ENCODE assay signal across 14 cellular contexts in the genomic region with DNA sequence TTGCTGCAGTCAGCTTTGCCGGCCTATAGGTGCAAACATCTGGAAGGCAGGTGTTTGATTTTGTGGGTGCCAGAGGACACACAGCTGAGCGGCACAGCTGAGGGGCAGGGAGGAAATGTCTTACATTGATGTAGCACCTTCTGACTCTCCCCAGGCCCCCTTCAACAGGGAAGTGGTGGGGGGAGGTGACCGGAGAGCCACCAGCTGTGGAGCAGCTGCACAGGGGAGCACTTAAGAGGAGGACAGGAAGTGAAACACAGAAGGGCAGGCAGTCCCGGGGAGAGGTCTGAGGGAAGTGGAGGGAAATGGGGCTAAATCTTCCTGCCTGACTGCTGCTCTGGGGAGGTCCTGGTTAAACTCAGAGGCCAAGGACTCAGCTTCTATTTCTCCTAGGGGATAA.
DNase-seq lines count a peak whose midpoint lies in the region; ATAC-seq, FAIRE-seq and TF ChIP-seq lines count a peak whose summit lies in the region.
"Had no signal": no experiment of that assay in that cellular context is flagged by ENCODE, and none has a peak within 500 bp of the region (broad histone marks: within the 10 kb centered on the region; RNA-seq: fewer than 3 reads in every experiment).

No MANE protein-coding gene starts in this region.

- H3K9me3 ChIP-seq in OCI-LY7 (ENCODE audit: low read length) (no peaks in the 10 kb centered on the region), HepG2 (ENCODE audit: low read length) (no peaks in the 10 kb centered on the region)
- H3K9me3 ChIP-seq: SJSA1 had no signal

- intact Hi-C loops in OCI-LY7 (cut with micrococcal nuclease; ENCODE audit: unreplicated experiment) (no loop called here), sciatic nerve (cut with DNase I) (no loop called here), HepG2 (cut with micrococcal nuclease; ENCODE audit: unreplicated experiment) (no loop called here)

- no peak overlapping the region for H3K9ac ChIP-seq in HepG2 (ENCODE audit: insufficient read depth, low read depth, low read length)

- FAIRE-seq in HepG2 (lab: Jason Lieb, UNC) = no peak

- H3K27me3 ChIP-seq in HepG2 (ENCODE audit: control insufficient read depth in 1 of 2, insufficient read depth in 2 of 2, low read length in 2 of 2) = peaks cover 2 to 22% of the 10 kb centered on the region in 2 experiments; a peak in 4 of 5 replicates

- POLR2A ChIA-PET in OCI-LY7 (lab: Charles Lee) = no interaction called here
- POLR2A ChIA-PET in HepG2 (lab: Yijun Ruan, JAX) = no interaction called here

- no peak overlapping the region for H3K27ac ChIP-seq in OCI-LY7 (ENCODE audit: low read depth, low read length, poor library complexity, severe bottlenecking)
- no peak overlapping the region for H3K27ac ChIP-seq in HepG2 (ENCODE audit: extremely low read length, insufficient read depth, low read length)
- H3K27ac ChIP-seq: SJSA1 had no signal

- H2AFZ ChIP-seq in OCI-LY7 (ENCODE audit: low read length) = no peak overlapping the region; the same call in 1 of the 2 replicates
- H2AFZ ChIP-seq in HepG2 (ENCODE audit: low read length) = no peak overlapping the region

- no peak for ATAC-seq in activated naive CD8-positive, alpha-beta T cell treated with anti-CD3 and anti-CD28 coated beads, Interleukin-2, amount 50 U/mL, for 24 hours
- ATAC-seq in HG03135 (IDR thresholded peaks at IDR 0.05; ENCODE audit: unreplicated experiment) (peak; percentile 59), sciatic nerve (peak; percentile 49), GM18873 (IDR thresholded peaks at IDR 0.05; ENCODE audit: low FRiP score, unreplicated experiment) (no peak), HepG2 (no peak)
- ATAC-seq: activated CD4-positive, CD25-positive, alpha-beta regulatory T cell treated with anti-CD3 and anti-CD28 coated beads, Interleukin-2, amount 50 U/mL, for 24 hours had no signal

- H4K20me1 ChIP-seq in OCI-LY7 (ENCODE audit: insufficient read depth, low read length) (no peaks in the 10 kb centered on the region), HepG2 (ENCODE audit: insufficient read depth, low read length) (no peaks in the 10 kb centered on the region)

- BruUV-seq in OCI-LY7 (replicated peaks; lab: Mats Ljungman, UMichigan) (no TSS peak), HepG2 (replicated peaks; lab: Mats Ljungman, UMichigan) (no TSS peak)

- TF ChIP-seq EP300 in HepG2 (IDR thresholded peaks at IDR 0.05; ENCODE audit: low read depth in 2 of 2, low read length in 2 of 2) = no peak
- no peak for TF ChIP-seq EP300 in HepG2 (CRISPR knock-in tag; IDR thresholded peaks at IDR 0.05; ENCODE audit: borderline replicate concordance)

- H3K27ac Mint-ChIP-seq in activated naive CD8-positive, alpha-beta T cell treated with anti-CD3 and anti-CD28 coated beads for 36 hours = no peak overlapping the region
- no peak overlapping the region for H3K27ac Mint-ChIP-seq in activated naive CD8-positive, alpha-beta T cell treated with anti-CD3 and anti-CD28 coated beads, Interleukin-2, amount 50 U/mL, for 24 hours
- H3K27ac Mint-ChIP-seq: stimulated activated naive CD8-positive, alpha-beta T cell treated with anti-CD3 and anti-CD28 coated beads, Interleukin-15, Interleukin-2, amounts not matched to agents 100 ng/mL and 50 ng/mL, for 24 hours had no signal

- WGBS in HepG2 (ENCODE audit: low lambda C conversion rate) = 18% methylated on average over 4 of the region's 4 CpGs

- no peaks in the 10 kb centered on the region for H3K79me2 ChIP-seq in OCI-LY7 (ENCODE audit: insufficient read depth, low read depth, low read length)
- H3K79me2 ChIP-seq in HepG2 (ENCODE audit: insufficient read depth, low read length) = no peaks in the 10 kb centered on the region

- no peaks in the 10 kb centered on the region for H3K36me3 ChIP-seq in OCI-LY7 (ENCODE audit: insufficient read depth, low read length)
- H3K36me3 ChIP-seq in HepG2 (replicated peaks in 1 of 2; ENCODE audit: control insufficient read depth in 1 of 2, insufficient read depth in 2 of 2, low read length in 2 of 2) = no peaks in the 10 kb centered on the region
- H3K36me3 ChIP-seq: SJSA1 had no signal

- H3K4me3 ChIP-seq in OCI-LY7 (ENCODE audit: low read depth, low read length, poor library complexity, severe bottlenecking) (no peak overlapping the region), HepG2 (replicated peaks in 1 of 3; ENCODE audit: insufficient read depth in 1 of 3, low read depth in 2 of 3, low read length in 3 of 3) (no peak overlapping the region)
- H3K4me3 ChIP-seq: SJSA1 had no signal

- peaks cover 10% of the 10 kb centered on the region for H3K4me1 ChIP-seq in OCI-LY7 (ENCODE audit: insufficient read depth, low read length, poor library complexity, severe bottlenecking)
- no peaks in the 10 kb centered on the region for H3K4me1 ChIP-seq in HepG2 (ENCODE audit: insufficient read depth, low read length)
- H3K4me1 ChIP-seq: SJSA1 had no signal

- no peak for TF ChIP-seq RAD21 in HepG2 (CRISPR knock-in tag; IDR thresholded peaks at IDR 0.05)

- H3K9me2 ChIP-seq in OCI-LY7 (ENCODE audit: insufficient read depth, low read length) = no peaks in the 10 kb centered on the region

- H3K4me2 ChIP-seq in OCI-LY7 (ENCODE audit: low read length) = peak overlapping the region; percentile 21; the same call in 1 of the 2 replicates
- no peak overlapping the region for H3K4me2 ChIP-seq in HepG2 (ENCODE audit: low read depth, low read length)

- H3K27me3 Mint-ChIP-seq in activated naive CD8-positive, alpha-beta T cell treated with anti-CD3 and anti-CD28 coated beads for 36 hours = no peaks in the 10 kb centered on the region
- H3K27me3 Mint-ChIP-seq in activated naive CD8-positive, alpha-beta T cell treated with anti-CD3 and anti-CD28 coated beads, Interleukin-2, amount 50 U/mL, for 24 hours = no peaks in the 10 kb centered on the region

- peaks cover 4% of the 10 kb centered on the region for H3K36me3 Mint-ChIP-seq in activated naive CD8-positive, alpha-beta T cell treated with anti-CD3 and anti-CD28 coated beads for 36 hours
- H3K36me3 Mint-ChIP-seq in activated naive CD8-positive, alpha-beta T cell treated with anti-CD3 and anti-CD28 coated beads, Interleukin-2, amount 50 U/mL, for 24 hours (ENCODE audit: low read depth) = no peaks in the 10 kb centered on the region

- peaks cover 9% of the 10 kb centered on the region for H3K4me1 Mint-ChIP-seq in activated naive CD8-positive, alpha-beta T cell treated with anti-CD3 and anti-CD28 coated beads for 36 hours
- peaks cover 4% of the 10 kb centered on the region for H3K4me1 Mint-ChIP-seq in activated naive CD8-positive, alpha-beta T cell treated with anti-CD3 and anti-CD28 coated beads, Interleukin-2, amount 50 U/mL, for 24 hours

- H3K9me3 Mint-ChIP-seq in activated naive CD8-positive, alpha-beta T cell treated with anti-CD3 and anti-CD28 coated beads for 36 hours = peaks cover 2% of the 10 kb centered on the region
- H3K9me3 Mint-ChIP-seq in activated naive CD8-positive, alpha-beta T cell treated with anti-CD3 and anti-CD28 coated beads, Interleukin-2, amount 50 U/mL, for 24 hours = no peaks in the 10 kb centered on the region

- in situ Hi-C loops in HepG2 (cut with HindIII; ENCODE audit: extremely low pct_ligation_motif_present, low pct_unique_long_range_greater_than_20kb) = no loop called here

- peak overlapping the region; percentile 26 for H3K4me3 Mint-ChIP-seq in activated naive CD8-positive, alpha-beta T cell treated with anti-CD3 and anti-CD28 coated beads for 36 hours
- no peak overlapping the region for H3K4me3 Mint-ChIP-seq in activated naive CD8-positive, alpha-beta T cell treated with anti-CD3 and anti-CD28 coated beads, Interleukin-2, amount 50 U/mL, for 24 hours
- H3K4me3 Mint-ChIP-seq: stimulated activated naive CD8-positive, alpha-beta T cell treated with anti-CD3 and anti-CD28 coated beads, Interleukin-15, Interleukin-2, amounts not matched to agents 100 ng/mL and 50 ng/mL, for 24 hours had no signal

- no peak for TF ChIP-seq POLR2A in HepG2 (IDR thresholded peaks at IDR 0.05; ENCODE audit: insufficient read depth in 1 of 2, low read depth in 2 of 2, low read length in 2 of 2)

- CTCF ChIA-PET in OCI-LY7 (lab: Charles Lee; ENCODE audit: unreplicated experiment) (no interaction called here), HepG2 (lab: Yijun Ruan, JAX; ENCODE audit: low intra/inter-chr PET ratio, low total read pairs) (no interaction called here)

- DNase-seq in activated naive CD8-positive, alpha-beta T cell treated with anti-CD3 and anti-CD28 coated beads for 36 hours = peak; percentile 8
- no peak for DNase-seq in activated naive CD8-positive, alpha-beta T cell treated with anti-CD3 and anti-CD28 coated beads, Interleukin-2, amount 50 U/mL, for 24 hours
- DNase-seq in OCI-LY7 (ENCODE audit: low spot score) (peak; percentile 51), sciatic nerve (ENCODE audit: low spot score) (no peak), HepG2 (ENCODE audit: low spot score) (no peak), NCI-H1436 (lab: John Stamatoyannopoulos, UW) (no peak)
- DNase-seq: activated naive CD4-positive, alpha-beta T cell; NCI-H2081 treated with DMSO at 0.1 percent for 48 hours; nucleus accumbens had no signal

- no peak for TF ChIP-seq CTCF in OCI-LY7 (conservative IDR thresholded peaks at IDR 0.05; ENCODE audit: low read length)
- no peak for TF ChIP-seq CTCF in HepG2 (CRISPR knock-in tag; IDR thresholded peaks at IDR 0.05)

TF ChIP-seq in HepG2, 621 proteins besides CTCF, POLR2A, EP300 and RAD21:
- TF ChIP-seq RAD51 (IDR thresholded peaks at IDR 0.05; ENCODE audit: borderline replicate concordance) (no peak), TEAD3 (CRISPR knock-in tag; optimal IDR thresholded peaks at IDR 0.05; ENCODE audit: borderline replicate concordance) (no peak), ZNF615 (CRISPR knock-in tag; IDR thresholded peaks at IDR 0.05; ENCODE audit: borderline replicate concordance) (no peak), RBFOX2 (IDR thresholded peaks at IDR 0.05; ENCODE audit: low read depth, low read length) (no peak), SPEN (CRISPR knock-in tag; IDR thresholded peaks at IDR 0.05; ENCODE audit: low read depth) (no peak), SP2 (CRISPR knock-in tag; IDR thresholded peaks at IDR 0.05) (no peak)

Comparison
In these comparisons a context has a peak if more than half of its experiments do, and no peak if none do; other contexts are left out.
1. DNase-seq: peak in activated naive CD8-positive, alpha-beta T cell treated with anti-CD3 and anti-CD28 coated beads for 36 hours (single experiment) and OCI-LY7 (single experiment); none in activated naive CD8-positive, alpha-beta T cell treated with anti-CD3 and anti-CD28 coated beads, Interleukin-2, amount 50 U/mL, for 24 hours (single experiment), sciatic nerve (single experiment), HepG2 (single experiment) and NCI-H1436 (single experiment).
2. ATAC-seq: peak in HG03135 (single experiment) and sciatic nerve (single experiment); none in activated naive CD8-positive, alpha-beta T cell treated with anti-CD3 and anti-CD28 coated beads, Interleukin-2, amount 50 U/mL, for 24 hours (single experiment), GM18873 (single experiment) and HepG2 (single experiment).